8 cellular contexts compared by ENCODE assay signal in genomic region chr12:31728917-31729640, GRCh38. TPM values are rescaled to one million over a fixed set of nuclear protein-coding genes. Genes with fewer than 3 reads are reported as not detected.
DNase-seq lines count a peak whose midpoint lies in the region; ATAC-seq and TF ChIP-seq lines count a peak whose summit lies in the region.

Gene AMN1 (minus strand): TSS chr12:31729021. CDS start chr12:31729008, 13 bp downstream.

- H3K9me3 Mint-ChIP-seq in activated T-helper 17 cell treated with anti-CD3 and anti-CD28 coated beads, Interleukin-2, amount 50 U/mL, for 72 hours = no peaks in the 10 kb centered on the region
- peaks cover 3 to 19% (median 10%) of the 10 kb centered on the region in 7 donors for H3K9me3 Mint-ChIP-seq in naive B cell
- no peaks in the 10 kb centered on the region for H3K9me3 Mint-ChIP-seq in stimulated activated effector memory CD8-positive, alpha-beta T cell treated with anti-CD3 and anti-CD28 coated beads, Interleukin-12 subunit alpha, Interleukin-12 subunit beta, amount 100 ng/mL, for 72 hours

- H3K9ac ChIP-seq in DND-41 (ENCODE audit: low read depth, low read length) (peak within 1 kb of the TSS; percentile 86), Karpas-422 (ENCODE audit: low read length) (peak within 1 kb of the TSS; percentile 75), fibroblast of lung (ENCODE audit: insufficient read depth, low read length) (peak within 1 kb of the TSS; percentile 75)

- H3K27me3 ChIP-seq in DND-41 (ENCODE audit: insufficient read depth, low read length, poor library complexity) (no peaks in the 10 kb centered on the region), Karpas-422 (ENCODE audit: low read length) (no peaks in the 10 kb centered on the region), fibroblast of lung (ENCODE audit: control insufficient read depth, insufficient read depth, low read length) (no peaks in the 10 kb centered on the region)

- H3K4me2 ChIP-seq in DND-41 (ENCODE audit: insufficient read depth, low read length) (peak within 1 kb of the TSS; percentile 71), Karpas-422 (ENCODE audit: low read depth, low read length, poor library complexity, severe bottlenecking) (peak within 1 kb of the TSS; percentile 85), fibroblast of lung (ENCODE audit: extremely low read depth, insufficient read depth, low read length) (peak within 1 kb of the TSS; percentile 89)

- DNase-seq in DND-41 (peak; percentile 100), Karpas-422 (peak; percentile 100), RKO (ENCODE audit: low spot score) (peak; percentile 98), fibroblast of lung (ENCODE audit: low read depth in 2 of 2) (peak; percentile 99), naive B cell (peak; percentile 100)
- peak; percentile 99 to 100 for DNase-seq in stimulated activated effector memory CD8-positive, alpha-beta T cell treated with anti-CD3 and anti-CD28 coated beads, Interleukin-12 subunit alpha, Interleukin-12 subunit beta, amount 100 ng/mL, for 72 hours (ENCODE audit: low spot score in 2 of 2)

- H3K9me2 ChIP-seq in Karpas-422 (replicated peaks; ENCODE audit: insufficient read depth, low read length) = no peaks in the 10 kb centered on the region

- H3K79me2 ChIP-seq in DND-41 (ENCODE audit: insufficient read depth, low read length) (peaks cover 32% of the 10 kb centered on the region), Karpas-422 (ENCODE audit: low read length) (no peaks in the 10 kb centered on the region), fibroblast of lung (ENCODE audit: control insufficient read depth, insufficient read depth, low read length) (no peaks in the 10 kb centered on the region)

- peaks cover 38% of the 10 kb centered on the region for H3K4me1 ChIP-seq in DND-41 (ENCODE audit: insufficient read depth, low read length)
- peaks cover 14% of the 10 kb centered on the region for H3K4me1 ChIP-seq in Karpas-422 (ENCODE audit: low read length)
- peaks cover 5% of the 10 kb centered on the region for H3K4me1 ChIP-seq in fibroblast of lung (ENCODE audit: control insufficient read depth, extremely low read depth, insufficient read depth, low read length)

- TF ChIP-seq CTCF in DND-41 (IDR thresholded peaks at IDR 0.05; ENCODE audit: borderline replicate concordance, extremely low read depth, low read length, poor library complexity, severe bottlenecking) (no peak), fibroblast of lung (conservative IDR thresholded peaks at IDR 0.05 in 1 of 2, IDR thresholded peaks at IDR 0.05 in 1 of 2; ENCODE audit: low read depth in 1 of 2, low read length in 2 of 2) (peak in 1 of 2 donors; percentile 14)

- no peaks in the 10 kb centered on the region for H3K27me3 Mint-ChIP-seq in activated T-helper 17 cell treated with anti-CD3 and anti-CD28 coated beads, Interleukin-2, amount 50 U/mL, for 72 hours
- no peaks in the 10 kb centered on the region for H3K27me3 Mint-ChIP-seq in naive B cell

- peak within 1 kb of the TSS; percentile 93 for H3K27ac ChIP-seq in DND-41 (ENCODE audit: low read length)
- H3K27ac ChIP-seq in Karpas-422 (ENCODE audit: low read length) = peak within 1 kb of the TSS; percentile 28; the same call in 1 of the 2 replicates
- H3K27ac ChIP-seq in fibroblast of lung (ENCODE audit: insufficient read depth, low read length) = peak within 1 kb of the TSS; percentile 90

- H3K9me3 ChIP-seq in DND-41 (ENCODE audit: insufficient read depth, low read length, severe bottlenecking) = no peaks in the 10 kb centered on the region
- no peaks in the 10 kb centered on the region for H3K9me3 ChIP-seq in Karpas-422 (ENCODE audit: low read length)
- H3K9me3 ChIP-seq in fibroblast of lung (ENCODE audit: control insufficient read depth, insufficient read depth, low read depth, low read length) = no peaks in the 10 kb centered on the region

- H3K4me3 Mint-ChIP-seq in activated T-helper 17 cell treated with anti-CD3 and anti-CD28 coated beads, Interleukin-2, amount 50 U/mL, for 72 hours = peak within 1 kb of the TSS; percentile 94
- H3K4me3 Mint-ChIP-seq in naive B cell = peak within 1 kb of the TSS; percentile 99 to 100 (median 100)
- peak within 1 kb of the TSS; percentile 95 for H3K4me3 Mint-ChIP-seq in stimulated activated effector memory CD8-positive, alpha-beta T cell treated with anti-CD3 and anti-CD28 coated beads, Interleukin-12 subunit alpha, Interleukin-12 subunit beta, amount 100 ng/mL, for 72 hours

- no peaks in the 10 kb centered on the region for H4K20me1 ChIP-seq in DND-41 (ENCODE audit: insufficient read depth, low read length)
- no peaks in the 10 kb centered on the region for H4K20me1 ChIP-seq in Karpas-422 (ENCODE audit: insufficient read depth, low read depth, low read length)
- no peaks in the 10 kb centered on the region for H4K20me1 ChIP-seq in fibroblast of lung (ENCODE audit: control insufficient read depth, extremely low read depth, insufficient read depth, low read length)

- no peaks in the 10 kb centered on the region for H3K36me3 ChIP-seq in DND-41 (ENCODE audit: insufficient read depth, low read length)
- H3K36me3 ChIP-seq in Karpas-422 (ENCODE audit: insufficient read depth, low read length) = no peaks in the 10 kb centered on the region
- H3K36me3 ChIP-seq in fibroblast of lung (ENCODE audit: control insufficient read depth, insufficient read depth, low read length) = no peaks in the 10 kb centered on the region

- peaks cover 24% of the 10 kb centered on the region for H3K4me1 Mint-ChIP-seq in activated T-helper 17 cell treated with anti-CD3 and anti-CD28 coated beads, Interleukin-2, amount 50 U/mL, for 72 hours
- peaks cover 30 to 74% (median 53%) of the 10 kb centered on the region in 3 donors for H3K4me1 Mint-ChIP-seq in naive B cell
- peaks cover 44% of the 10 kb centered on the region for H3K4me1 Mint-ChIP-seq in stimulated activated effector memory CD8-positive, alpha-beta T cell treated with anti-CD3 and anti-CD28 coated beads, Interleukin-12 subunit alpha, Interleukin-12 subunit beta, amount 100 ng/mL, for 72 hours

- peak; percentile 95 for ATAC-seq in DND-41 (ENCODE audit: insufficient read depth, low read depth)
- ATAC-seq in GM21825 (IDR thresholded peaks at IDR 0.05; ENCODE audit: unreplicated experiment) = peak; percentile 93
- peak; percentile 87 for ATAC-seq in activated T-helper 17 cell treated with anti-CD3 and anti-CD28 coated beads, Interleukin-2, amount 50 U/mL, for 72 hours (replicated peaks)
- ATAC-seq in naive B cell (ENCODE audit: low read depth in 2 of 2) = peak; percentile 87 to 90
- peak; percentile 95 for ATAC-seq in stimulated activated effector memory CD8-positive, alpha-beta T cell treated with anti-CD3 and anti-CD28 coated beads, Interleukin-12 subunit alpha, Interleukin-12 subunit beta, amount 100 ng/mL, for 72 hours

- peak within 1 kb of the TSS; percentile 51 to 68 for H3K4me3 ChIP-seq in DND-41 (ENCODE audit: low read depth in 1 of 2, low read length in 2 of 2)
- peak within 1 kb of the TSS; percentile 77 for H3K4me3 ChIP-seq in Karpas-422 (ENCODE audit: low read length)
- H3K4me3 ChIP-seq in fibroblast of lung (replicated peaks in 1 of 4; ENCODE audit: control extremely low read depth in 1 of 4, insufficient read depth in 1 of 4, low read depth in 3 of 4, low read length in 4 of 4) = peak within 1 kb of the TSS; percentile 81 to 96 (median 84)

- H3K27ac Mint-ChIP-seq in activated T-helper 17 cell treated with anti-CD3 and anti-CD28 coated beads, Interleukin-2, amount 50 U/mL, for 72 hours = peak within 1 kb of the TSS; percentile 95
- peak within 1 kb of the TSS; percentile 96 to 99 (median 98) for H3K27ac Mint-ChIP-seq in naive B cell
- H3K27ac Mint-ChIP-seq in stimulated activated effector memory CD8-positive, alpha-beta T cell treated with anti-CD3 and anti-CD28 coated beads, Interleukin-12 subunit alpha, Interleukin-12 subunit beta, amount 100 ng/mL, for 72 hours = peak within 1 kb of the TSS; percentile 94

- peaks cover 16% of the 10 kb centered on the region for H3K36me3 Mint-ChIP-seq in activated T-helper 17 cell treated with anti-CD3 and anti-CD28 coated beads, Interleukin-2, amount 50 U/mL, for 72 hours (ENCODE audit: low read depth)
- H3K36me3 Mint-ChIP-seq in naive B cell = peaks cover 10 to 15% of the 10 kb centered on the region in 2 donors
- H3K36me3 Mint-ChIP-seq in stimulated activated effector memory CD8-positive, alpha-beta T cell treated with anti-CD3 and anti-CD28 coated beads, Interleukin-12 subunit alpha, Interleukin-12 subunit beta, amount 100 ng/mL, for 72 hours = peaks cover 18% of the 10 kb centered on the region

- H2AFZ ChIP-seq in DND-41 (ENCODE audit: low read depth, low read length) (peak within 1 kb of the TSS; percentile 84), Karpas-422 (ENCODE audit: low read length) (peak within 1 kb of the TSS; percentile 90), fibroblast of lung (ENCODE audit: low read length) (peak within 1 kb of the TSS; percentile 99)

RNA-seq across cellular contexts. Expression of gene AMN1, which starts in this region (rescaled TPM):
- 1.4 and 1.6 TPM in 2 replicates for total RNA-seq in Karpas-422 (2014; rRNA removed; shearing (Covaris generic); ENCODE audit: low replicate concordance)
- total RNA-seq in activated T-helper 17 cell treated with anti-CD3 and anti-CD28 coated beads, Interleukin-2, amount 50 U/mL, for 72 hours = 1 to 10 TPM; 5.7 to 7.7 TPM
- total RNA-seq in fibroblast of lung = 4.9 and 9.1 TPM in 2 replicates
- polyA plus RNA-seq in fibroblast of lung (6.8 and 10.4 TPM in 2 replicates), naive B cell (ENCODE audit: low read depth in 6 of 6) (10 to 100 TPM; 29.2 to 59.1 (median 37.0) TPM)
- 3.4 and 5.4 TPM in 2 replicates for polyA plus RNA-seq in fibroblast of lung (2012)
- polyA minus RNA-seq in fibroblast of lung (ENCODE audit: low replicate concordance) = not detected in 2 replicates

Comparison
In these comparisons a context has a peak if more than half of its experiments do, and no peak if none do; other contexts are left out.
1. Peak in every context shown above with its lines: DNase-seq, ATAC-seq, H3K4me3 ChIP-seq and H3K27ac ChIP-seq.
2. H3K27ac ChIP-seq: peak in every context shown above with its lines; median percentile 93 in DND-41; 90 in fibroblast of lung; 28 in Karpas-422.